ENCODE assay signal across 8 cellular contexts in genomic region chr1:42846257-42847110, GRCh38. TPM values are rescaled to one million over a fixed set of nuclear protein-coding genes. Genes with fewer than 3 reads are reported as not detected.
A peak's percentile ranks its signal among the peaks of the same experiment; 100 is the strongest.
DNase-seq lines count a peak whose midpoint lies in the region; ATAC-seq, FAIRE-seq and TF ChIP-seq lines count a peak whose summit lies in the region.

A gene with protein sequence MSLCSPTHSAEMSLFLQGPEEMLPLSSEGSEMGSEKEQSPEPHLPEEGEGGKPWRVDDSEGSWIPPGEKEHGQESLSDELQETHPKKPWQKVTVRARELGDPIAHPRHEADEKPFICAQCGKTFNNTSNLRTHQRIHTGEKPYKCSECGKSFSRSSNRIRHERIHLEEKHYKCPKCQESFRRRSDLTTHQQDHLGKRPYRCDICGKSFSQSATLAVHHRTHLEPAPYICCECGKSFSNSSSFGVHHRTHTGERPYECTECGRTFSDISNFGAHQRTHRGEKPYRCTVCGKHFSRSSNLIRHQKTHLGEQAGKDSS (plus strand): TSS chr1:42846613. CDS start chr1:42849659, 3,046 bp downstream.

- in situ Hi-C loops in GM13976 (cut with MboI; ENCODE audit: low sequenced_read_pairs, unreplicated experiment) = no loop called here

- intact Hi-C loops in T-helper 1 cell treated with Interleukin-12 subunit alpha and Interleukin-12 subunit beta and Interleukin-4 antibody, amounts not matched to agents 30 ng/mL and 1 ng/mL, for 36 hours (cut with micrococcal nuclease) = loop anchor here (1.0 to 2.0 kb wide), 10 partner anchors 29 to 1100 kb away; partner anchors contain the start of genes C1orf50, CCDC30, CDC20 and CFAP57
- intact Hi-C loops in left ventricle myocardium superior (cut with micrococcal nuclease) = no loop called here
- intact Hi-C loops in prostate gland (cut with DNase I) = loop anchor here (10.0 kb wide), 1 partner anchor 162 kb away; the partner anchor contains the start of gene YBX1

- peak; percentile 20 for FAIRE-seq in urothelium cell line (lab: Jason Lieb, UNC)

- H3K4me3 ChIP-seq in prostate gland = peak within 1 kb of the TSS; percentile 90 to 94

- WGBS in prostate gland = under 1% methylated on average over 50 of the region's 50 CpGs

- peak; percentile 42 for TF ChIP-seq POLR2A in prostate gland (IDR thresholded peaks at IDR 0.05)

- H3K27ac ChIP-seq in prostate gland = peak within 1 kb of the TSS; percentile 79 to 81

- ATAC-seq in HG02852 (IDR thresholded peaks at IDR 0.05; ENCODE audit: unreplicated experiment) (peak; percentile 96), left ventricle myocardium superior (peak; percentile 99)

- DNase-seq in GM13976 (ENCODE audit: low spot score) (peak; percentile 94), NCI-H1436 treated with DMSO at 0.1 percent for 48 hours (lab: John Stamatoyannopoulos, UW) (peak; percentile 91), amygdala (lab: John Stamatoyannopoulos, UW) (peak; percentile 45 to 97 (median 90)), left ventricle myocardium superior (peak; percentile 94), prostate gland (ENCODE audit: low spot score) (peak; percentile 97), urothelium cell line (ENCODE audit: low spot score) (peak; percentile 99)

- no peaks in the 10 kb centered on the region for H3K4me1 ChIP-seq in prostate gland (replicated peaks)

- H3K9me3 ChIP-seq in prostate gland = no peaks in the 10 kb centered on the region

- no peaks in the 10 kb centered on the region for H3K27me3 ChIP-seq in prostate gland (replicated peaks; ENCODE audit: insufficient read depth)

- peaks cover 0 to 8% of the 10 kb centered on the region in 2 donors for H3K36me3 ChIP-seq in prostate gland

- TF ChIP-seq CTCF in GM13976 (IDR thresholded peaks at IDR 0.05; ENCODE audit: borderline replicate concordance, control extremely low read depth, extremely low read depth, insufficient read depth, missing control alignments) (peak; percentile 51), prostate gland (IDR thresholded peaks at IDR 0.05) (peak in 3 of 4 experiments; percentile 43 to 68 (median 59))

RNA-seq across cellular contexts. Expression of the gene that starts here (rescaled TPM):
- 10.3 and 11.6 TPM in 2 replicates for total RNA-seq in T-helper 1 cell treated with Interleukin-12 subunit alpha and Interleukin-12 subunit beta and Interleukin-4 antibody, amounts not matched to agents 30 ng/mL and 1 ng/mL, for 36 hours
- total RNA-seq in left ventricle myocardium superior (8.0 TPM), prostate gland (10 to 100 TPM; 16.0 to 19.5 TPM)

Comparison
In these comparisons a context has a peak if more than half of its experiments do, and no peak if none do; other contexts are left out.
1. Peak in every context shown above with its lines: DNase-seq, ATAC-seq, H3K4me3 ChIP-seq and H3K27ac ChIP-seq.